In genomic region chr10:11235771-11236170, GRCh38 we compare ENCODE assay signal across 13 cellular contexts.
A peak's percentile ranks its signal among the peaks of the same experiment; 100 is the strongest.
DNase-seq lines count a peak whose midpoint lies in the region; ATAC-seq and TF ChIP-seq lines count a peak whose summit lies in the region.
"Had no signal": no experiment of that assay in that cellular context is flagged by ENCODE, and none has a peak within 500 bp of the region (broad histone marks: within the 10 kb centered on the region; RNA-seq: fewer than 3 reads in every experiment).

No MANE protein-coding gene starts in this region.

- whole genome bisulfite sequencing in ovary, 3 donors, result 78 to 82% (median 81%) methylated on average over 4 of the region's 4 CpGs
- WGBS in spleen, 5 donors, result 58 to 68% (median 67%) methylated on average over 4 of the region's 4 CpGs
- 51% methylated on average over 4 of the region's 4 CpGs for WGBS in hepatocyte (ENCODE audit: low lambda C conversion rate, missing lambda C conversion rate)

- no peaks in the 10 kb centered on the region for H3K9me3 Mint-ChIP-seq in activated naive CD8-positive, alpha-beta T cell (ENCODE audit: low read depth)

- H3K4me3 ChIP-seq in left lung (no peak overlapping the region), ovary (no peak overlapping the region), spleen (no peak overlapping the region), hepatocyte (no peak overlapping the region)
- H3K4me3 ChIP-seq: prostate gland had no signal

- peak; percentile 16 for DNase-seq in stimulated activated CD4-positive, alpha-beta T cell treated with anti-CD3 and anti-CD28 coated beads, Interleukin-15, amount 100 ng/mL, for 24 hours
- DNase-seq in stimulated activated CD4-positive, alpha-beta T cell treated with anti-CD3 and anti-CD28 coated beads, Interleukin-2, amount 100 ng/mL, for 24 hours, result no peak
- no peak for DNase-seq in left lung
- DNase-seq in ovary, result no peak
- no peak for DNase-seq in spleen
- no peak for DNase-seq in hepatocyte (ENCODE audit: low spot score)
- DNase-seq: activated CD8-positive, alpha-beta memory T cell treated with anti-CD3 and anti-CD28 coated beads for 24 hours; foreskin melanocyte; midbrain; NCI-H226 had no signal

- no peaks in the 10 kb centered on the region for H3K27me3 Mint-ChIP-seq in activated naive CD8-positive, alpha-beta T cell

- H2AFZ ChIP-seq in hepatocyte, result no peak overlapping the region

- peak overlapping the region; percentile 72 for H3K4me3 Mint-ChIP-seq in activated naive CD8-positive, alpha-beta T cell

- H3K27ac ChIP-seq in left lung, result no peak overlapping the region
- no peak overlapping the region for H3K27ac ChIP-seq in ovary
- no peak overlapping the region for H3K27ac ChIP-seq in spleen
- H3K27ac ChIP-seq in hepatocyte, result no peak overlapping the region
- H3K27ac ChIP-seq: prostate gland had no signal

- peak; percentile 9 for ATAC-seq in HG03175 (IDR thresholded peaks at IDR 0.05; ENCODE audit: unreplicated experiment)
- no peak for ATAC-seq in left lung

- intact Hi-C loops in left lung (cut with DNase I), result no loop called here
- intact Hi-C loops in ovary (cut with DNase I), result no loop called here
- intact Hi-C loops in spleen (cut with DNase I; ENCODE audit: low total_unique reads), result no loop called here

- TF ChIP-seq POLR2A in ovary (IDR thresholded peaks at IDR 0.05) (no peak), spleen (IDR thresholded peaks at IDR 0.05) (no peak)

- H3K9me3 ChIP-seq in left lung (no peaks in the 10 kb centered on the region), ovary (no peaks in the 10 kb centered on the region), spleen (no peaks in the 10 kb centered on the region), hepatocyte (ENCODE audit: low read depth) (no peaks in the 10 kb centered on the region)
- H3K9me3 ChIP-seq: prostate gland had no signal

- H3K4me1 ChIP-seq in left lung (peaks cover 0 to 36% of the 10 kb centered on the region in 2 donors), ovary (ENCODE audit: insufficient read depth) (peaks cover 3% of the 10 kb centered on the region), spleen (peaks cover 10 to 97% (median 69%) of the 10 kb centered on the region in 6 donors), hepatocyte (ENCODE audit: insufficient read depth) (no peaks in the 10 kb centered on the region)
- H3K4me1 ChIP-seq: prostate gland had no signal

- H3K9me2 ChIP-seq in hepatocyte (replicated peaks; ENCODE audit: insufficient read depth), result no peaks in the 10 kb centered on the region

- H3K36me3 Mint-ChIP-seq in activated naive CD8-positive, alpha-beta T cell, result peaks cover 17% of the 10 kb centered on the region

- H4K20me1 ChIP-seq in hepatocyte (ENCODE audit: insufficient read depth, poor library complexity, severe bottlenecking), result no peaks in the 10 kb centered on the region

- no peak overlapping the region for H3K4me2 ChIP-seq in hepatocyte

- H3K36me3 ChIP-seq in left lung (peaks cover 0 to 10% of the 10 kb centered on the region in 2 donors), ovary (no peaks in the 10 kb centered on the region), spleen (peaks cover 0 to 61% (median 0%) of the 10 kb centered on the region in 6 donors), hepatocyte (replicated peaks; ENCODE audit: insufficient read depth, low read depth) (no peaks in the 10 kb centered on the region)
- H3K36me3 ChIP-seq: prostate gland had no signal

- H3K79me2 ChIP-seq in hepatocyte, result no peaks in the 10 kb centered on the region

- no peaks in the 10 kb centered on the region for H3K27me3 ChIP-seq in left lung
- no peaks in the 10 kb centered on the region for H3K27me3 ChIP-seq in ovary
- H3K27me3 ChIP-seq in spleen (replicated peaks in 1 of 7), result no peaks in the 10 kb centered on the region
- no peaks in the 10 kb centered on the region for H3K27me3 ChIP-seq in hepatocyte

- no peak for TF ChIP-seq EP300 in ovary (IDR thresholded peaks at IDR 0.05)

- H3K4me1 Mint-ChIP-seq in activated naive CD8-positive, alpha-beta T cell (ENCODE audit: low read depth), result peaks cover 90% of the 10 kb centered on the region

- no peak for TF ChIP-seq CTCF in left lung (IDR thresholded peaks at IDR 0.05)
- no peak for TF ChIP-seq CTCF in ovary (IDR thresholded peaks at IDR 0.05)
- no peak for TF ChIP-seq CTCF in spleen (IDR thresholded peaks at IDR 0.05 in 8 of 11, conservative IDR thresholded peaks at IDR 0.05 in 3 of 11)
- no peak for TF ChIP-seq CTCF in hepatocyte (IDR thresholded peaks at IDR 0.05; ENCODE audit: poor library complexity)

- peak overlapping the region; percentile 98 for H3K27ac Mint-ChIP-seq in activated naive CD8-positive, alpha-beta T cell
